Comparison of ENCODE assay signal across 9 cellular contexts in the genomic region with DNA sequence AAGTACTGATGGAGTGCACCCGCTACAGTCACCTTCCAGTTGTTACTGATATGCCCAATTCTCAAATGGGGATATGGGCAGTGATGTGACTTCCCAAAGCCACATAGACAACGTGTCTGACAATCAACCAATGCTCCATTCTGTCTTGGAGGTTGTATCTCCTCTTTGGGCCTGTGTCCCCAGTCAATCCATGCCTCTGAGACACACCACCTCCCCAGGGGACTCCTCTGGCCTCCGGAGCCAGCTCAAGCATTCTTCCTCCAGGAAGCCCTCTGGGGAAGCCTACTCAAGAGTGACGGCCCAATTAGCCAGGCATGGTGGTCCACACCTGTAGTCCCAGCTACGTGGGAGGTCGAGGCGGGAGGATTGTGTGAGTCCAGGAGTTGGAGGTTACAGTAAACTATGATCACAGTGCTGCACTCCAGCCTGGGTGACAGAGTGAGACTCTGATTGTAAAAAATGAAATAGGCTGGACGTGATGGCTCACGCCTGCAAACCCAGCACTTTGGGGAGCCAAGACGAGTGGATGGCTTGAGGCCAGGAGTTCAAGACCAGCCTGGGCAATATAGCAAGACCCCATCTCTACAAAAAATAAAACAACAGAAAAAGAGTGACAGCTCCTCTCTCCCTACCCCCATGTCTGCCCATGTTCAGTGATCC. TPM values are rescaled to one million over a fixed set of nuclear protein-coding genes. Genes with fewer than 3 reads are reported as not detected.
DNase-seq lines count a peak whose midpoint lies in the region; ATAC-seq, FAIRE-seq and TF ChIP-seq lines count a peak whose summit lies in the region.
"Had no signal": no experiment of that assay in that cellular context is flagged by ENCODE, and none has a peak within 500 bp of the region (broad histone marks: within the 10 kb centered on the region; RNA-seq: fewer than 3 reads in every experiment).

No MANE protein-coding gene starts in this region.

- no peaks in the 10 kb centered on the region for H3K9me3 Mint-ChIP-seq in activated B cell treated with CpG ODN at 0.5 μM for 24 hours

- FAIRE-seq in frontal cortex (lab: Jason Lieb, UNC): no peak
- FAIRE-seq: G401.6 had no signal

- H3K4me3 ChIP-seq in foreskin fibroblast (ENCODE audit: low read depth in 1 of 2, low read length in 2 of 2): no peak overlapping the region

- DNase-seq in stimulated activated CD4-positive, alpha-beta T cell treated with anti-CD3 and anti-CD28 coated beads, TNF-alpha, amount 100 ng/mL, for 48 hours (ENCODE audit: low read depth in 3 of 3): peak in 2 of 3 donors; percentile 22 to 34
- no peak for DNase-seq in stimulated activated CD4-positive, alpha-beta T cell treated with anti-CD3 and anti-CD28 coated beads, Interleukin-4, amount 100 ng/mL, for 4 hours
- DNase-seq in activated B cell treated with CpG ODN at 0.5 μM for 24 hours (no peak), foreskin fibroblast (peak; percentile 23 to 45), frontal cortex (ENCODE audit: low spot score in 2 of 2) (no peak), left cardiac atrium (no peak)

- H3K27me3 Mint-ChIP-seq in activated B cell treated with CpG ODN at 0.5 μM for 24 hours: no peaks in the 10 kb centered on the region

- intact Hi-C loops in activated B cell treated with CpG ODN at 0.5 μM for 24 hours (cut with micrococcal nuclease): no loop called here
- intact Hi-C loops in left cardiac atrium (cut with DNase I): no loop called here

- H3K36me3 Mint-ChIP-seq in activated B cell treated with CpG ODN at 0.5 μM for 24 hours (ENCODE audit: low read depth): peaks cover 44% of the 10 kb centered on the region

- no peak overlapping the region for H3K4me3 Mint-ChIP-seq in activated B cell treated with CpG ODN at 0.5 μM for 24 hours

- POLR2A ChIA-PET in activated B cell treated with CpG ODN at 0.5 μM for 24 hours (lab: Charles Lee): interaction anchor here (1.1 to 4.8 kb wide), 7 partner anchors 11 to 304 kb away, joined by 3 to 66 read pairs (median 5); no protein-coding TSS in a partner anchor

- peak overlapping the region; percentile 80 for H3K27ac Mint-ChIP-seq in activated B cell treated with CpG ODN at 0.5 μM for 24 hours

- no peak for TF ChIP-seq CTCF in activated B cell treated with CpG ODN at 0.5 μM for 24 hours (IDR thresholded peaks at IDR 0.05)
- TF ChIP-seq CTCF in foreskin fibroblast (IDR thresholded peaks at IDR 0.05; ENCODE audit: low read depth, low read length): no peak

- ATAC-seq in activated B cell treated with CpG ODN at 0.5 μM for 24 hours (ENCODE audit: low read depth): peak; percentile 2
- ATAC-seq in HG02970 (IDR thresholded peaks at IDR 0.05; ENCODE audit: low FRiP score, unreplicated experiment): no peak
- no peak for ATAC-seq in HG02870 (IDR thresholded peaks at IDR 0.05; ENCODE audit: unreplicated experiment)
- no peak for ATAC-seq in left cardiac atrium

- peaks cover 39% of the 10 kb centered on the region for H3K4me1 Mint-ChIP-seq in activated B cell treated with CpG ODN at 0.5 μM for 24 hours

- CTCF ChIA-PET in activated B cell treated with CpG ODN at 0.5 μM for 24 hours (lab: Charles Lee): interaction anchor here (4.5 kb wide), 1 partner anchor 36 kb away, joined by 53 read pairs; no protein-coding TSS in a partner anchor

RNA-seq across cellular contexts. Expression of a gene that starts 7.2 kb away (rescaled TPM):
- total RNA-seq in activated B cell treated with CpG ODN at 0.5 μM for 24 hours: 9,258 and 9,276 TPM in 2 replicates
- 1,494 TPM for total RNA-seq in frontal cortex
- 1,000 to 10,000 TPM; 1,457 to 2,033 TPM for total RNA-seq in left cardiac atrium

RNA-seq across cellular contexts. Expression of a gene that starts 9.6 kb away (rescaled TPM):
- 11.6 and 12.9 TPM in 2 replicates for total RNA-seq in activated B cell treated with CpG ODN at 0.5 μM for 24 hours
- 3.3 TPM for total RNA-seq in frontal cortex
- 1 to 10 TPM; 5.6 to 5.9 TPM for total RNA-seq in left cardiac atrium

Comparison
In these comparisons a context has a peak if more than half of its experiments do, and no peak if none do; other contexts are left out.
1. DNase-seq: peak in stimulated activated CD4-positive, alpha-beta T cell treated with anti-CD3 and anti-CD28 coated beads, TNF-alpha, amount 100 ng/mL, for 48 hours (2 of 3) and foreskin fibroblast (2 of 2); none in stimulated activated CD4-positive, alpha-beta T cell treated with anti-CD3 and anti-CD28 coated beads, Interleukin-4, amount 100 ng/mL, for 4 hours (0 of 2), activated B cell treated with CpG ODN at 0.5 μM for 24 hours (single experiment), frontal cortex (0 of 2) and left cardiac atrium (single experiment).